ENCODE assay signal across 8 cellular contexts in genomic region chr20:32203556-32204484, GRCh38. TPM values are rescaled to one million over a fixed set of nuclear protein-coding genes. Genes with fewer than 3 reads are reported as not detected.
A peak's percentile ranks its signal among the peaks of the same experiment; 100 is the strongest.
DNase-seq lines count a peak whose midpoint lies in the region; ATAC-seq lines count a peak whose summit lies in the region.

No MANE protein-coding gene starts in this region.

- H3K27me3 Mint-ChIP-seq in memory B cell = no peaks in the 10 kb centered on the region
- H3K27me3 Mint-ChIP-seq in stimulated activated naive CD8-positive, alpha-beta T cell treated with anti-CD3 and anti-CD28 coated beads, Interleukin-15, Interleukin-2, amounts not matched to agents 100 ng/mL and 50 ng/mL, for 24 hours = no peaks in the 10 kb centered on the region

- H3K27ac Mint-ChIP-seq in activated naive CD4-positive, alpha-beta T cell treated with anti-CD3 and anti-CD28 coated beads, Interleukin-2, amount 50 U/mL, for 72 hours = peak overlapping the region; percentile 97 to 98
- peak overlapping the region; percentile 73 for H3K27ac Mint-ChIP-seq in memory B cell
- H3K27ac Mint-ChIP-seq in stimulated activated naive CD8-positive, alpha-beta T cell treated with anti-CD3 and anti-CD28 coated beads, Interleukin-15, Interleukin-2, amounts not matched to agents 100 ng/mL and 50 ng/mL, for 24 hours = peak overlapping the region; percentile 97

- ATAC-seq in activated naive CD4-positive, alpha-beta T cell treated with anti-CD3 and anti-CD28 coated beads, Interleukin-2, amount 50 U/mL, for 72 hours = peak; percentile 77 to 83
- ATAC-seq in memory B cell (ENCODE audit: low read depth) = no peak
- ATAC-seq in HG02885 (IDR thresholded peaks at IDR 0.05; ENCODE audit: poor library complexity, unreplicated experiment) = no peak

- no peak overlapping the region for H3K4me3 Mint-ChIP-seq in memory B cell
- H3K4me3 Mint-ChIP-seq in stimulated activated naive CD8-positive, alpha-beta T cell treated with anti-CD3 and anti-CD28 coated beads, Interleukin-15, Interleukin-2, amounts not matched to agents 100 ng/mL and 50 ng/mL, for 24 hours = peak overlapping the region; percentile 100

- DNase-seq in NCI-H2107 treated with DMSO at 0.1 percent for 48 hours (lab: John Stamatoyannopoulos, UW; ENCODE audit: unreplicated experiment) (peak; percentile 20), NCI-H2107 (lab: John Stamatoyannopoulos, UW) (no peak), memory B cell (ENCODE audit: low spot score in 2 of 2) (no peak), DMS53 treated with DMSO at 0.1 percent for 48 hours (lab: John Stamatoyannopoulos, UW; ENCODE audit: unreplicated experiment) (no peak), cortex of kidney (lab: John Stamatoyannopoulos, UW) (no peak)
- peak; percentile 62 to 73 for DNase-seq in activated naive CD4-positive, alpha-beta T cell treated with anti-CD3 and anti-CD28 coated beads, Interleukin-2, amount 50 U/mL, for 72 hours (ENCODE audit: low spot score in 2 of 2)

- H3K4me1 Mint-ChIP-seq in memory B cell = peaks cover 37% of the 10 kb centered on the region
- peaks cover 87% of the 10 kb centered on the region for H3K4me1 Mint-ChIP-seq in stimulated activated naive CD8-positive, alpha-beta T cell treated with anti-CD3 and anti-CD28 coated beads, Interleukin-15, Interleukin-2, amounts not matched to agents 100 ng/mL and 50 ng/mL, for 24 hours (ENCODE audit: low read depth)

- H3K36me3 Mint-ChIP-seq in activated naive CD4-positive, alpha-beta T cell treated with anti-CD3 and anti-CD28 coated beads, Interleukin-2, amount 50 U/mL, for 72 hours = peaks cover 61 to 66% of the 10 kb centered on the region in 2 donors
- H3K36me3 Mint-ChIP-seq in memory B cell = peaks cover 10% of the 10 kb centered on the region
- H3K36me3 Mint-ChIP-seq in stimulated activated naive CD8-positive, alpha-beta T cell treated with anti-CD3 and anti-CD28 coated beads, Interleukin-15, Interleukin-2, amounts not matched to agents 100 ng/mL and 50 ng/mL, for 24 hours (ENCODE audit: low read depth) = peaks cover 85% of the 10 kb centered on the region

- no peaks in the 10 kb centered on the region for H3K9me3 Mint-ChIP-seq in activated naive CD4-positive, alpha-beta T cell treated with anti-CD3 and anti-CD28 coated beads, Interleukin-2, amount 50 U/mL, for 72 hours
- no peaks in the 10 kb centered on the region for H3K9me3 Mint-ChIP-seq in memory B cell
- H3K9me3 Mint-ChIP-seq in stimulated activated naive CD8-positive, alpha-beta T cell treated with anti-CD3 and anti-CD28 coated beads, Interleukin-15, Interleukin-2, amounts not matched to agents 100 ng/mL and 50 ng/mL, for 24 hours = no peaks in the 10 kb centered on the region

RNA-seq across cellular contexts. Expression of gene PLAGL2, which starts 3.7 kb away (rescaled TPM):
- total RNA-seq in activated naive CD4-positive, alpha-beta T cell treated with anti-CD3 and anti-CD28 coated beads, Interleukin-2, amount 50 U/mL, for 72 hours = 10 to 100 TPM; 51.3 to 65.2 TPM

RNA-seq across cellular contexts. Expression of gene POFUT1, which starts 3.9 kb away (rescaled TPM):
- total RNA-seq in activated naive CD4-positive, alpha-beta T cell treated with anti-CD3 and anti-CD28 coated beads, Interleukin-2, amount 50 U/mL, for 72 hours = 10 to 100 TPM; 18.7 to 39.7 TPM

Comparison
In these comparisons a context has a peak if more than half of its experiments do, and no peak if none do; other contexts are left out.
1. DNase-seq: peak in NCI-H2107 treated with DMSO at 0.1 percent for 48 hours (single experiment) and activated naive CD4-positive, alpha-beta T cell treated with anti-CD3 and anti-CD28 coated beads, Interleukin-2, amount 50 U/mL, for 72 hours (2 of 2); none in NCI-H2107 (single experiment), memory B cell (0 of 2), DMS53 treated with DMSO at 0.1 percent for 48 hours (single experiment) and cortex of kidney (single experiment).
2. ATAC-seq: peak in activated naive CD4-positive, alpha-beta T cell treated with anti-CD3 and anti-CD28 coated beads, Interleukin-2, amount 50 U/mL, for 72 hours (2 of 2); none in memory B cell (single experiment) and HG02885 (single experiment).
3. Peak in every context shown above with its lines, with median percentiles within 50 percentile points of each other: H3K27ac Mint-ChIP-seq.